23 cellular contexts compared by ENCODE assay signal in genomic region chr19:10987621-10988297, GRCh38.
"Had no signal": no experiment of that assay in that cellular context is flagged by ENCODE, and none has a peak within 500 bp of the region (broad histone marks: within the 10 kb centered on the region; RNA-seq: fewer than 3 reads in every experiment).

No MANE protein-coding gene starts in this region.

- H2AFZ ChIP-seq: neural progenitor cell, parathyroid adenoma had no signal

- H3K27me3 ChIP-seq: esophagus muscularis mucosa, gastrocnemius medialis, heart right ventricle, neural progenitor cell, spleen, stomach, transverse colon had no signal

- H3K27ac ChIP-seq: epithelial cell of prostate, esophagus muscularis mucosa, gastrocnemius medialis, heart right ventricle, neural progenitor cell, parathyroid adenoma, psoas muscle, spleen, stomach, thoracic aorta, transverse colon had no signal

- H3K4me1 Mint-ChIP-seq: neural progenitor cell; stimulated activated memory B cell treated with anti-CD40 and anti-IgM and Interleukin-4, amounts not matched to agents 10 μg/mL and 1 μg/mL and 100 μg/mL, for 72 hours had no signal

- H3K4me2 ChIP-seq: neural progenitor cell had no signal

- H3K27me3 Mint-ChIP-seq: naive thymus-derived CD8-positive, alpha-beta T cell; stimulated activated memory B cell treated with anti-CD40 and anti-IgM and Interleukin-4, amounts not matched to agents 10 μg/mL and 1 μg/mL and 100 μg/mL, for 72 hours had no signal

- H3K9me3 Mint-ChIP-seq: naive thymus-derived CD8-positive, alpha-beta T cell; neural progenitor cell; stimulated activated memory B cell treated with anti-CD40 and anti-IgM and Interleukin-4, amounts not matched to agents 10 μg/mL and 1 μg/mL and 100 μg/mL, for 72 hours had no signal

- DNase-seq: effector memory CD4-positive, alpha-beta T cell; gastrocnemius medialis; heart right ventricle; hypothalamus; kidney glomerular epithelial cell; naive thymus-derived CD8-positive, alpha-beta T cell; occipital lobe; psoas muscle; retina; spleen; stimulated activated CD4-positive, alpha-beta T cell treated with anti-CD3 and anti-CD28 coated beads, Interleukin-15, amount 100 ng/mL, for 24 hours; stimulated activated CD4-positive, alpha-beta T cell treated with anti-CD3 and anti-CD28 coated beads, Interleukin-1b, Interleukin-23, amount 100 ng/mL, for 48 hours; stimulated activated CD4-positive, alpha-beta T cell treated with anti-CD3 and anti-CD28 coated beads, Interleukin-4, amount 100 ng/mL, for 24 hours; stomach; substantia nigra; transverse colon had no signal

- H3K9ac ChIP-seq: neural progenitor cell, parathyroid adenoma had no signal

- H3K9me3 ChIP-seq: esophagus muscularis mucosa, gastrocnemius medialis, heart right ventricle, psoas muscle, spleen, stomach, thoracic aorta, transverse colon had no signal

- ATAC-seq: gastrocnemius medialis; heart right ventricle; naive thymus-derived CD8-positive, alpha-beta T cell; psoas muscle; sciatic nerve; stimulated activated memory B cell treated with anti-CD40 and anti-IgM and Interleukin-4, amounts not matched to agents 10 μg/mL and 1 μg/mL and 100 μg/mL, for 72 hours had no signal

- H3K4me3 ChIP-seq: esophagus muscularis mucosa, gastrocnemius medialis, heart right ventricle, neural progenitor cell, psoas muscle, spleen, stomach, thoracic aorta, transverse colon had no signal

- H3K4me1 ChIP-seq: esophagus muscularis mucosa, heart right ventricle, neural progenitor cell, parathyroid adenoma, psoas muscle, spleen, stomach, transverse colon had no signal

- H3K27ac Mint-ChIP-seq: neural progenitor cell; stimulated activated memory B cell treated with anti-CD40 and anti-IgM and Interleukin-4, amounts not matched to agents 10 μg/mL and 1 μg/mL and 100 μg/mL, for 72 hours had no signal

- H3K4me3 Mint-ChIP-seq: naive thymus-derived CD8-positive, alpha-beta T cell; neural progenitor cell; stimulated activated memory B cell treated with anti-CD40 and anti-IgM and Interleukin-4, amounts not matched to agents 10 μg/mL and 1 μg/mL and 100 μg/mL, for 72 hours had no signal
